In the genomic region with DNA sequence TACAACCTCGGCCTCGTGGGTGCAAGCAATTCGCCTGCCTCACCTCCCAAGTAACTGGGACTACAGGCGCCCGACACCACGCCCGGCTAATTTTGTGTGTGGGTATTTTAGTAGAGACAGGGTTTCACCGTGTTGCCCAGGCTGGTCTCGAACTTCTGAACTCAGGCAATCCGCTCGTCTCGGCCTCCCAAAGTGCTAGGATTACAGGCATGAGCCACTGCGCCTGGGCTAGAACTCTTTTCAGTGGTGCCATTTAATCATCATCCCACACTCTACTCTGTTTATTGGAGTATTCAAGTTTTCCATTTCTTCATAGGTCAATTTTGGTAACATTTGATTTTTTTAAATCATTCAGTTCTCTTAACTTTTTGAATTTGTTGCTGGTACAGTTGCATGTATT, we compare ENCODE assay signal across 1 cellular context.
TF ChIP-seq lines count a peak whose summit lies in the region.

No MANE protein-coding gene starts in this region.

TF ChIP-seq in SK-N-SH, 30 proteins besides CTCF, POLR2A, EP300 and RAD21 (continued from another document):
- TF ChIP-seq NFIC (IDR thresholded peaks at IDR 0.05; ENCODE audit: borderline replicate concordance) (no peak), EZH2phosphoT487 (IDR thresholded peaks at IDR 0.05; ENCODE audit: borderline replicate concordance, low read depth) (no peak), JUND (IDR thresholded peaks at IDR 0.05) (no peak), SIN3A (IDR thresholded peaks at IDR 0.05; ENCODE audit: borderline replicate concordance, low read depth, low read length) (no peak)
